In genomic region chr19:38429055-38429810, GRCh38 we compare ENCODE assay signal across 1 cellular context.
TF ChIP-seq lines count a peak whose summit lies in the region.

No MANE protein-coding gene starts in this region.

TF ChIP-seq in IMR-90, 13 proteins besides CTCF, POLR2A, EP300 and RAD21:
- no peak for TF ChIP-seq MXI1 (IDR thresholded peaks at IDR 0.05; ENCODE audit: borderline replicate concordance, low read depth, low read length)
- no peak for TF ChIP-seq SMC3 (IDR thresholded peaks at IDR 0.05; ENCODE audit: low read depth, low read length)
- no peak for TF ChIP-seq CEBPB (IDR thresholded peaks at IDR 0.05; ENCODE audit: low read depth, low read length)
- TF ChIP-seq RFX5 (IDR thresholded peaks at IDR 0.05; ENCODE audit: low read depth, low read length) = no peak
- no peak for TF ChIP-seq ELK1 (IDR thresholded peaks at IDR 0.05; ENCODE audit: borderline replicate concordance, low read depth, low read length)
- no peak for TF ChIP-seq CHD1 (IDR thresholded peaks at IDR 0.05; ENCODE audit: low read depth, low read length)
- no peak for TF ChIP-seq USF2 (IDR thresholded peaks at IDR 0.05; ENCODE audit: low read depth, low read length)
- no peak for TF ChIP-seq MAZ (IDR thresholded peaks at IDR 0.05; ENCODE audit: borderline replicate concordance, low read depth, low read length)
- TF ChIP-seq BHLHE40 (IDR thresholded peaks at IDR 0.05; ENCODE audit: low read depth, low read length) = no peak
- no peak for TF ChIP-seq NFE2L2 (IDR thresholded peaks at IDR 0.05; ENCODE audit: low read depth, low read length)
